Comparison of ENCODE assay signal across 9 cellular contexts in genomic region chr2:105409717-105410116, GRCh38. TPM values are rescaled to one million over a fixed set of nuclear protein-coding genes. Genes with fewer than 3 reads are reported as not detected.
A peak's percentile ranks its signal among the peaks of the same experiment; 100 is the strongest.
DNase-seq lines count a peak whose midpoint lies in the region; ATAC-seq, FAIRE-seq and TF ChIP-seq lines count a peak whose summit lies in the region.
"Had no signal": no experiment of that assay in that cellular context is flagged by ENCODE, and none has a peak within 500 bp of the region (broad histone marks: within the 10 kb centered on the region; RNA-seq: fewer than 3 reads in every experiment).

No MANE protein-coding gene starts in this region.

- H3K4me1 ChIP-seq in adrenal gland (replicated peaks in 1 of 2) (peaks cover 6 to 30% of the 10 kb centered on the region in 2 donors), rectal smooth muscle tissue (ENCODE audit: control insufficient read depth, insufficient read depth, low read length) (peaks cover 12% of the 10 kb centered on the region)

- H3K9ac ChIP-seq in rectal smooth muscle tissue (ENCODE audit: low read length), result no peak overlapping the region

- H3K9me3 ChIP-seq in adrenal gland (replicated peaks in 1 of 3), result no peaks in the 10 kb centered on the region

- POLR2A ChIA-PET in naive thymus-derived CD8-positive, alpha-beta T cell (lab: Charles Lee), result no interaction called here

- H3K4me3 ChIP-seq in adrenal gland, result no peak overlapping the region
- H3K4me3 ChIP-seq in rectal smooth muscle tissue (ENCODE audit: low read length), result no peak overlapping the region

- TF ChIP-seq POLR2A in adrenal gland (IDR thresholded peaks at IDR 0.05), result no peak

- intact Hi-C loops in adrenal gland (cut with DNase I), result no loop called here
- intact Hi-C loops in Right ventricle myocardium inferior (cut with DNase I), result no loop called here

- peaks cover 0 to 9% (median 6%) of the 10 kb centered on the region in 4 donors for H3K4me1 Mint-ChIP-seq in naive thymus-derived CD8-positive, alpha-beta T cell

- no peak overlapping the region for H3K27ac Mint-ChIP-seq in naive thymus-derived CD8-positive, alpha-beta T cell
- H3K27ac Mint-ChIP-seq: activated CD8-positive, alpha-beta T cell treated with anti-CD3 and anti-CD28 coated beads for 36 hours had no signal

- H3K36me3 ChIP-seq in adrenal gland (replicated peaks in 1 of 2) (no peaks in the 10 kb centered on the region), rectal smooth muscle tissue (ENCODE audit: control insufficient read depth, insufficient read depth, low read length) (no peaks in the 10 kb centered on the region)

- TF ChIP-seq CTCF in adrenal gland (IDR thresholded peaks at IDR 0.05), result peak in 1 of 6 experiments; percentile 8

- H3K27me3 ChIP-seq in adrenal gland (no peaks in the 10 kb centered on the region), rectal smooth muscle tissue (ENCODE audit: control insufficient read depth, insufficient read depth, low read length) (no peaks in the 10 kb centered on the region)

- DNase-seq in GM03348 (ENCODE audit: low spot score) (peak; percentile 92), adrenal gland (peak; percentile 68 to 88 (median 81)), Right ventricle myocardium inferior (ENCODE audit: missing footprints) (peak; percentile 73), NCI-H2107 treated with DMSO at 0.1 percent for 48 hours (lab: John Stamatoyannopoulos, UW; ENCODE audit: unreplicated experiment) (no peak), GM19239 (ENCODE audit: insufficient read length, low spot score) (no peak)
- DNase-seq in naive thymus-derived CD8-positive, alpha-beta T cell, result no peak
- DNase-seq: activated CD8-positive, alpha-beta T cell treated with anti-CD3 and anti-CD28 coated beads for 36 hours had no signal

- no peak overlapping the region for H3K4me3 Mint-ChIP-seq in naive thymus-derived CD8-positive, alpha-beta T cell
- H3K4me3 Mint-ChIP-seq: activated CD8-positive, alpha-beta T cell treated with anti-CD3 and anti-CD28 coated beads for 36 hours had no signal

- H3K36me3 Mint-ChIP-seq in naive thymus-derived CD8-positive, alpha-beta T cell, result no peaks in the 10 kb centered on the region

- WGBS in adrenal gland, 4 donors, result 33 to 49% (median 43%) methylated on average over 4 to 6 of the region's 6 CpGs

- H3K9me3 Mint-ChIP-seq in naive thymus-derived CD8-positive, alpha-beta T cell, result no peaks in the 10 kb centered on the region
- H3K9me3 Mint-ChIP-seq: activated CD8-positive, alpha-beta T cell treated with anti-CD3 and anti-CD28 coated beads for 36 hours had no signal

- no peak for FAIRE-seq in GM19239 (lab: Jason Lieb, UNC)

- peaks cover 13 to 38% (median 23%) of the 10 kb centered on the region in 5 donors for H3K27me3 Mint-ChIP-seq in naive thymus-derived CD8-positive, alpha-beta T cell

- ATAC-seq in Right ventricle myocardium inferior, result peak; percentile 41
- no peak for ATAC-seq in naive thymus-derived CD8-positive, alpha-beta T cell
- ATAC-seq in HG03175 (IDR thresholded peaks at IDR 0.05; ENCODE audit: unreplicated experiment), result no peak
- ATAC-seq: activated CD8-positive, alpha-beta T cell treated with anti-CD3 and anti-CD28 coated beads for 36 hours had no signal

- H3K27ac ChIP-seq in adrenal gland, result peak overlapping the region in 2 of 5 donors; percentile 59 to 80
- peak overlapping the region; percentile 10 for H3K27ac ChIP-seq in rectal smooth muscle tissue (ENCODE audit: low read depth, low read length)

RNA-seq across cellular contexts. Expression of gene FHL2, which starts 10.9 kb away (rescaled TPM):
- 100 to 1,000 TPM in 6 of 8 donors, 10 to 100 TPM in 2; 41.2 to 213 (median 138) TPM for total RNA-seq in adrenal gland
- 10 to 100 TPM; 43.8 to 54.9 (median 50.8) TPM for polyA plus RNA-seq in adrenal gland
- 1,619 TPM for total RNA-seq in Right ventricle myocardium inferior
- total RNA-seq in naive thymus-derived CD8-positive, alpha-beta T cell, result not detected
- polyA plus RNA-seq in naive thymus-derived CD8-positive, alpha-beta T cell, result 1 to 10 TPM; 2.0 to 2.8 (median 2.6) TPM

Comparison
In these comparisons a context has a peak if more than half of its experiments do, and no peak if none do; other contexts are left out.
1. DNase-seq: peak in GM03348 (single experiment), adrenal gland (7 of 7) and Right ventricle myocardium inferior (single experiment); none in NCI-H2107 treated with DMSO at 0.1 percent for 48 hours (single experiment), GM19239 (single experiment) and naive thymus-derived CD8-positive, alpha-beta T cell (0 of 10).
2. RNA of gene FHL2, which starts 10.9 kb away (total RNA-seq): 1,619 TPM in Right ventricle myocardium inferior (single experiment) and 41.2 to 213 TPM in adrenal gland; not detected in naive thymus-derived CD8-positive, alpha-beta T cell; every median in the first group is over 10 times any median in the second.